In genomic region chr17:70313450-70313849, GRCh38 we compare ENCODE assay signal across 17 cellular contexts.
A peak's percentile ranks its signal among the peaks of the same experiment; 100 is the strongest.
DNase-seq lines count a peak whose midpoint lies in the region; ATAC-seq and TF ChIP-seq lines count a peak whose summit lies in the region.
"Had no signal": no experiment of that assay in that cellular context is flagged by ENCODE, and none has a peak within 500 bp of the region (broad histone marks: within the 10 kb centered on the region; RNA-seq: fewer than 3 reads in every experiment).

No MANE protein-coding gene starts in this region.

- intact Hi-C loops in transverse colon (cut with DNase I; ENCODE audit: low total_unique reads): no loop called here

- H3K4me3 ChIP-seq in SJCRH30 (no peak overlapping the region), transverse colon (no peak overlapping the region), coronary artery (no peak overlapping the region)
- H3K4me3 ChIP-seq: heart left ventricle, pancreas had no signal

- in situ Hi-C loops in transverse colon (cut with MboI; ENCODE audit: low pct_ligation_motif_present in 1 of 4, low pct_unique_long_range_greater_than_20kb in 1 of 4, low sequenced_read_pairs in 3 of 4): no loop called here

- 50 to 55% methylated on average over 4 of the region's 4 CpGs for WGBS in transverse colon (ENCODE audit: low coverage in 1 of 2), 2 donors

- H3K36me3 ChIP-seq in SJCRH30 (no peaks in the 10 kb centered on the region), transverse colon (no peaks in the 10 kb centered on the region)
- H3K36me3 ChIP-seq: heart left ventricle, pancreas had no signal

- TF ChIP-seq POLR2A in transverse colon (IDR thresholded peaks at IDR 0.05): no peak

- peak overlapping the region; percentile 37 for H3K27ac ChIP-seq in SJCRH30
- H3K27ac ChIP-seq in foreskin keratinocyte: no peak overlapping the region
- H3K27ac ChIP-seq in transverse colon: no peak overlapping the region
- no peak overlapping the region for H3K27ac ChIP-seq in coronary artery
- H3K27ac ChIP-seq: pancreas had no signal

- no peak for TF ChIP-seq EP300 in transverse colon (IDR thresholded peaks at IDR 0.05; ENCODE audit: low read depth)

- H3K4me1 ChIP-seq in SJCRH30 (peaks cover 28% of the 10 kb centered on the region), foreskin keratinocyte (no peaks in the 10 kb centered on the region), transverse colon (peaks cover 0 to 11% (median 0%) of the 10 kb centered on the region in 4 donors)
- H3K4me1 ChIP-seq: pancreas had no signal

- peak; percentile 53 for ATAC-seq in foreskin keratinocyte
- no peak for ATAC-seq in HG02759 (IDR thresholded peaks at IDR 0.05; ENCODE audit: unreplicated experiment)
- ATAC-seq: heart left ventricle had no signal

- H3K27me3 ChIP-seq in SJCRH30: no peaks in the 10 kb centered on the region
- no peaks in the 10 kb centered on the region for H3K27me3 ChIP-seq in foreskin keratinocyte
- H3K27me3 ChIP-seq in transverse colon: no peaks in the 10 kb centered on the region
- H3K27me3 ChIP-seq: heart left ventricle, pancreas had no signal

- DNase-seq in AG20443 (ENCODE audit: low spot score) (peak; percentile 49), HCEC 1CT (peak; percentile 91), SJCRH30 (no peak), foreskin keratinocyte (peak in 1 of 2 donors; percentile 44), transverse colon (no peak), epidermal melanocyte (ENCODE audit: insufficient read length, low spot score) (no peak), coronary artery (ENCODE audit: low spot score) (no peak)
- DNase-seq: activated CD4-positive, alpha-beta T cell treated with anti-CD3 and anti-CD28 coated beads for 1 hour; activated T-cell treated with anti-CD3 and anti-CD28 coated beads for 4 hours; DMS153; heart left ventricle; NCI-H1436; NCI-H446 treated with DMSO at 0.1 percent for 48 hours; pancreas; RPMI8226; stimulated activated CD4-positive, alpha-beta T cell treated with anti-CD3 and anti-CD28 coated beads, Interleukin-12 subunit alpha, Interleukin-12 subunit beta, amount 100 ng/mL, for 4 hours had no signal

- 0 out of 2 replicates have a peak, but pooled peaks cover 3% of the 10 kb centered on the region for H3K9me3 ChIP-seq in SJCRH30 (replicated peaks)
- no peaks in the 10 kb centered on the region for H3K9me3 ChIP-seq in transverse colon
- H3K9me3 ChIP-seq: heart left ventricle, pancreas had no signal

- TF ChIP-seq CTCF in foreskin keratinocyte (conservative IDR thresholded peaks at IDR 0.05) (no peak), transverse colon (IDR thresholded peaks at IDR 0.05) (no peak), coronary artery (IDR thresholded peaks at IDR 0.05) (no peak)

Comparison
In these comparisons a context has a peak if more than half of its experiments do, and no peak if none do; other contexts are left out.
1. DNase-seq: peak in AG20443 (single experiment) and HCEC 1CT (single experiment); none in SJCRH30 (0 of 2), transverse colon (single experiment), epidermal melanocyte (single experiment) and coronary artery (single experiment).